ENCODE assay signal across 24 cellular contexts in the genomic region with DNA sequence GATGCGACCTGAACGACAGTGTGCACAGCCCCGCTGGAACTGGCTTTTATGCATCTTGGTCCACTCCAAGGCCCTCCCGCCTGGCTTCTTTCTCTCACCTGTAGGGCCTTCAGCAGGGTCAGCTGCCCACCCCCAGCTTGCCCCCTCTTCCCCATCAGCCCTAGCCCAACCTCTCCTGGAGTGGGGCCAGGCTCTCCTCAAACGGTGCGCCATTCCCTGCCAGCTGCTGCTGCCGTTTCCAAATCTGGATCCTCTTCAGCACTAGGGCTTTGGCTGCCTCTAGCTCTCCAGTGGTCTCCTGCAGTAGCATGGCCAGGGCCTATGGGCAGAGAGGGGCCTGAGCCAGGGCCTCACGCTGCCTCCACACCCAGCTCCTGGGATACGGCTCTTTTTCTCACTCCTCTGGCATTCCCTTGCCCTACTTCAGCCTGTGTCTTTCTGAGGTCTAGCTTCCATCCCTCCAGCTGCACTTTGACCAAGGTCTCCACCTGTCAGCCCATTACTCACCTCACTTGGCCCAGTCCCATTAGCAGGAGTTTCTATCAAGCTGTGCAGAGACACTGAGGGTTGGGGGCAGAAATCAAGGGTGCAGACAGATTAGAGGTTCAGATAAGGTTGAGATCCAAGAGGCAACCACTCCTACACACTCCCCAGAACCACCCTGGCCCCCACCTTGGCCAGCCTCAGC. TPM values are rescaled to one million over a fixed set of nuclear protein-coding genes. Genes with fewer than 3 reads are reported as not detected.
DNase-seq lines count a peak whose midpoint lies in the region; ATAC-seq and TF ChIP-seq lines count a peak whose summit lies in the region.
"Had no signal": no experiment of that assay in that cellular context is flagged by ENCODE, and none has a peak within 500 bp of the region (broad histone marks: within the 10 kb centered on the region; RNA-seq: fewer than 3 reads in every experiment).

No MANE protein-coding gene starts in this region.

- CTCF ChIA-PET in CD8-positive, alpha-beta T cell (lab: Charles Lee) = interaction anchor here (0.6 to 11.8 kb wide), 8 partner anchors 13 to 349 kb away, joined by 3 to 547 read pairs (median 4); a partner anchor contains a TSS
- CTCF ChIA-PET in activated CD8-positive, alpha-beta T cell treated with anti-CD3 and anti-CD28 coated beads, Interleukin-2, amount 10 ng/mL, durations not matched to agents 7 days and 5 days (lab: Charles Lee) = interaction anchor here (0.9 to 11.4 kb wide), 3 partner anchors 11 to 77 kb away, joined by 3 to 233 read pairs (median 4); a partner anchor contains a TSS

- no peak overlapping the region for H3K4me3 Mint-ChIP-seq in activated T-cell treated with anti-CD3 and anti-CD28 coated beads, Interleukin-2, amount 50 U/mL, for 72 hours
- no peak overlapping the region for H3K4me3 Mint-ChIP-seq in CD8-positive, alpha-beta T cell
- no peak overlapping the region for H3K4me3 Mint-ChIP-seq in activated CD8-positive, alpha-beta T cell treated with anti-CD3 and anti-CD28 coated beads, Interleukin-2, amount 10 ng/mL, durations not matched to agents 7 days and 5 days
- peak overlapping the region in 2 of 10 donors; percentile 26 to 71 for H3K4me3 Mint-ChIP-seq in naive thymus-derived CD8-positive, alpha-beta T cell
- H3K4me3 Mint-ChIP-seq: neural progenitor cell had no signal

- no peak for DNase-seq in activated T-cell treated with anti-CD3 and anti-CD28 coated beads, Interleukin-2, amount 50 U/mL, for 72 hours
- DNase-seq in activated T-cell treated with anti-CD3 and anti-CD28 coated beads, Interleukin-2, amount 50 U/mL, for 48 hours = no peak
- no peak for DNase-seq in CD8-positive, alpha-beta T cell
- no peak for DNase-seq in activated CD8-positive, alpha-beta T cell treated with anti-CD3 and anti-CD28 coated beads, Interleukin-2, amount 10 ng/mL, durations not matched to agents 7 days and 5 days
- DNase-seq in naive thymus-derived CD8-positive, alpha-beta T cell = no peak
- DNase-seq in NCI-H345 (lab: John Stamatoyannopoulos, UW) (no peak), omental fat pad (ENCODE audit: low spot score) (no peak)
- DNase-seq: activated CD4-positive, alpha-beta T cell treated with anti-CD3 and anti-CD28 coated beads, Interleukin-2, amount 50 U/mL, for 4 hours; activated T-cell treated with anti-CD3 and anti-CD28 coated beads, Interleukin-2, amount 50 U/mL, for 1 hour; kidney glomerular epithelial cell; mesendoderm; MV-4-11; NCI-H2081; stimulated activated CD4-positive, alpha-beta T cell treated with anti-CD3 and anti-CD28 coated beads, Interleukin-12 subunit alpha, Interleukin-12 subunit beta, amount 100 ng/mL, for 4 hours; SW 1271; thyroid gland had no signal

- peaks cover 12 to 38% of the 10 kb centered on the region in 2 donors for H3K36me3 Mint-ChIP-seq in activated T-cell treated with anti-CD3 and anti-CD28 coated beads, Interleukin-2, amount 50 U/mL, for 72 hours (ENCODE audit: insufficient read depth in 2 of 2)
- peaks cover 63% of the 10 kb centered on the region for H3K36me3 Mint-ChIP-seq in CD8-positive, alpha-beta T cell
- peaks cover 68% of the 10 kb centered on the region for H3K36me3 Mint-ChIP-seq in activated CD8-positive, alpha-beta T cell treated with anti-CD3 and anti-CD28 coated beads, Interleukin-2, amount 10 ng/mL, durations not matched to agents 7 days and 5 days (ENCODE audit: low read depth)
- H3K36me3 Mint-ChIP-seq in naive thymus-derived CD8-positive, alpha-beta T cell = peaks cover 0 to 64% (median 3%) of the 10 kb centered on the region in 3 donors

- intact Hi-C loops in CD8-positive, alpha-beta T cell (cut with DNase I, micrococcal nuclease) = no loop called here

- H3K36me3 ChIP-seq in CD8-positive, alpha-beta T cell (ENCODE audit: insufficient read depth, low read length) = peaks cover 31% of the 10 kb centered on the region
- H3K36me3 ChIP-seq: neural progenitor cell had no signal

- POLR2A ChIA-PET in CD8-positive, alpha-beta T cell (lab: Charles Lee) = interaction anchor here (1.5 to 7.2 kb wide), 2 partner anchors 12 to 27 kb away, joined by 4 to 244 read pairs; a partner anchor contains a TSS
- POLR2A ChIA-PET in activated CD8-positive, alpha-beta T cell treated with anti-CD3 and anti-CD28 coated beads, Interleukin-2, amount 10 ng/mL, durations not matched to agents 7 days and 5 days (lab: Charles Lee) = interaction anchor here (0.6 to 7.1 kb wide), 4 partner anchors 7 to 758 kb away, joined by 3 to 77 read pairs (median 4); no protein-coding TSS in a partner anchor
- POLR2A ChIA-PET in naive thymus-derived CD8-positive, alpha-beta T cell (lab: Charles Lee) = interaction anchor here (0.6 to 16.7 kb wide), 4 partner anchors 12 to 1099 kb away, joined by 3 to 559 read pairs (median 4); a partner anchor contains a TSS

- H3K27me3 ChIP-seq in CD8-positive, alpha-beta T cell (ENCODE audit: insufficient read depth, low read length) = no peaks in the 10 kb centered on the region
- H3K27me3 ChIP-seq: neural progenitor cell, thyroid gland had no signal

- H3K4me1 ChIP-seq in CD8-positive, alpha-beta T cell (ENCODE audit: insufficient read depth, low read length) = peaks cover 27% of the 10 kb centered on the region

- no peak for TF ChIP-seq CTCF in CD8-positive, alpha-beta T cell (IDR thresholded peaks at IDR 0.05)
- TF ChIP-seq CTCF in omental fat pad (IDR thresholded peaks at IDR 0.05) = no peak

- H3K4me3 ChIP-seq in CD8-positive, alpha-beta T cell (ENCODE audit: low read depth, low read length) = no peak overlapping the region
- H3K4me3 ChIP-seq: neural progenitor cell, thyroid gland had no signal

- H3K4me1 Mint-ChIP-seq in activated T-cell treated with anti-CD3 and anti-CD28 coated beads, Interleukin-2, amount 50 U/mL, for 72 hours (ENCODE audit: low read depth) = peaks cover 76% of the 10 kb centered on the region
- H3K4me1 Mint-ChIP-seq in CD8-positive, alpha-beta T cell (ENCODE audit: low read depth) = peaks cover 68% of the 10 kb centered on the region
- peaks cover 71% of the 10 kb centered on the region for H3K4me1 Mint-ChIP-seq in activated CD8-positive, alpha-beta T cell treated with anti-CD3 and anti-CD28 coated beads, Interleukin-2, amount 10 ng/mL, durations not matched to agents 7 days and 5 days (ENCODE audit: low read depth)
- H3K4me1 Mint-ChIP-seq in naive thymus-derived CD8-positive, alpha-beta T cell = peaks cover 28 to 77% (median 75%) of the 10 kb centered on the region in 4 donors

- no peaks in the 10 kb centered on the region for H3K9me3 ChIP-seq in CD8-positive, alpha-beta T cell (ENCODE audit: low read length)
- H3K9me3 ChIP-seq: thyroid gland had no signal

- H3K27ac ChIP-seq in CD8-positive, alpha-beta T cell (ENCODE audit: low read depth, low read length) = no peak overlapping the region
- H3K27ac ChIP-seq: KMS-11, neural progenitor cell, thyroid gland had no signal

- H3K9me3 Mint-ChIP-seq in activated T-cell treated with anti-CD3 and anti-CD28 coated beads, Interleukin-2, amount 50 U/mL, for 72 hours = no peaks in the 10 kb centered on the region
- H3K9me3 Mint-ChIP-seq in CD8-positive, alpha-beta T cell = no peaks in the 10 kb centered on the region
- H3K9me3 Mint-ChIP-seq in activated CD8-positive, alpha-beta T cell treated with anti-CD3 and anti-CD28 coated beads, Interleukin-2, amount 10 ng/mL, durations not matched to agents 7 days and 5 days (ENCODE audit: insufficient read depth) = no peaks in the 10 kb centered on the region
- no peaks in the 10 kb centered on the region for H3K9me3 Mint-ChIP-seq in naive thymus-derived CD8-positive, alpha-beta T cell

- H3K27me3 Mint-ChIP-seq in activated T-cell treated with anti-CD3 and anti-CD28 coated beads, Interleukin-2, amount 50 U/mL, for 72 hours (ENCODE audit: low read depth) = no peaks in the 10 kb centered on the region
- H3K27me3 Mint-ChIP-seq in CD8-positive, alpha-beta T cell (ENCODE audit: low read depth) = no peaks in the 10 kb centered on the region
- H3K27me3 Mint-ChIP-seq in activated CD8-positive, alpha-beta T cell treated with anti-CD3 and anti-CD28 coated beads, Interleukin-2, amount 10 ng/mL, durations not matched to agents 7 days and 5 days (ENCODE audit: low read depth) = no peaks in the 10 kb centered on the region
- no peaks in the 10 kb centered on the region for H3K27me3 Mint-ChIP-seq in naive thymus-derived CD8-positive, alpha-beta T cell

- H3K27ac Mint-ChIP-seq in activated T-cell treated with anti-CD3 and anti-CD28 coated beads, Interleukin-2, amount 50 U/mL, for 72 hours = peak overlapping the region; percentile 29
- peak overlapping the region; percentile 45 for H3K27ac Mint-ChIP-seq in CD8-positive, alpha-beta T cell
- peak overlapping the region; percentile 64 for H3K27ac Mint-ChIP-seq in activated CD8-positive, alpha-beta T cell treated with anti-CD3 and anti-CD28 coated beads, Interleukin-2, amount 10 ng/mL, durations not matched to agents 7 days and 5 days
- H3K27ac Mint-ChIP-seq in naive thymus-derived CD8-positive, alpha-beta T cell = peak overlapping the region in 7 of 10 donors; percentile 22 to 88 (median 78)

- no peak for ATAC-seq in activated T-cell treated with anti-CD3 and anti-CD28 coated beads, Interleukin-2, amount 50 U/mL, for 72 hours (replicated peaks in 1 of 2)
- ATAC-seq in CD8-positive, alpha-beta T cell = no peak
- ATAC-seq in activated CD8-positive, alpha-beta T cell treated with anti-CD3 and anti-CD28 coated beads, Interleukin-2, amount 10 ng/mL, durations not matched to agents 7 days and 5 days = no peak
- ATAC-seq in naive thymus-derived CD8-positive, alpha-beta T cell = no peak
- ATAC-seq in HG02884 (IDR thresholded peaks at IDR 0.05; ENCODE audit: unreplicated experiment) (no peak), omental fat pad (ENCODE audit: low FRiP score) (no peak)

RNA-seq across cellular contexts. Expression of a gene that starts 5.0 kb away (rescaled TPM):
- total RNA-seq in activated T-cell treated with anti-CD3 and anti-CD28 coated beads, Interleukin-2, amount 50 U/mL, for 72 hours = 100 to 1,000 TPM; 178 to 191 TPM
- 100 to 1,000 TPM; 116 to 127 TPM for total RNA-seq in CD8-positive, alpha-beta T cell
- 100 to 1,000 TPM; 189 TPM for total RNA-seq in activated CD8-positive, alpha-beta T cell treated with anti-CD3 and anti-CD28 coated beads, Interleukin-2, amount 10 ng/mL, durations not matched to agents 7 days and 5 days
- total RNA-seq in naive thymus-derived CD8-positive, alpha-beta T cell = 100 to 1,000 TPM; 298 to 316 TPM
- 10 to 100 TPM; 80.2 to 97.1 (median 80.5) TPM for polyA plus RNA-seq in naive thymus-derived CD8-positive, alpha-beta T cell
- total RNA-seq in omental fat pad = 100 to 1,000 TPM; 112 to 234 (median 124) TPM

RNA-seq across cellular contexts. Expression of a gene that starts 17.3 kb away (rescaled TPM):
- total RNA-seq in activated T-cell treated with anti-CD3 and anti-CD28 coated beads, Interleukin-2, amount 50 U/mL, for 72 hours = 10 to 100 TPM; 30.7 to 31.0 TPM
- total RNA-seq in CD8-positive, alpha-beta T cell = 1 to 10 TPM; 5.9 to 6.7 TPM
- total RNA-seq in activated CD8-positive, alpha-beta T cell treated with anti-CD3 and anti-CD28 coated beads, Interleukin-2, amount 10 ng/mL, durations not matched to agents 7 days and 5 days = 10 to 100 TPM; 12.9 to 13.7 TPM
- 10 to 100 TPM; 16.0 to 19.2 TPM for total RNA-seq in naive thymus-derived CD8-positive, alpha-beta T cell
- polyA plus RNA-seq in naive thymus-derived CD8-positive, alpha-beta T cell = 1 to 10 TPM; 1.2 to 4.0 (median 1.3) TPM
- total RNA-seq in omental fat pad = 10 to 100 TPM; 15.1 to 24.7 (median 18.1) TPM

RNA-seq across cellular contexts. Expression of a gene that starts 22.1 kb away (rescaled TPM):
- total RNA-seq in activated T-cell treated with anti-CD3 and anti-CD28 coated beads, Interleukin-2, amount 50 U/mL, for 72 hours = 1 to 10 TPM; 3.2 to 4.8 TPM
- 1 to 10 TPM; 3.6 to 4.0 TPM for total RNA-seq in CD8-positive, alpha-beta T cell
- under 1 TPM; 0.39 to 0.40 TPM for total RNA-seq in activated CD8-positive, alpha-beta T cell treated with anti-CD3 and anti-CD28 coated beads, Interleukin-2, amount 10 ng/mL, durations not matched to agents 7 days and 5 days
- total RNA-seq in naive thymus-derived CD8-positive, alpha-beta T cell = 1 to 10 TPM; 4.9 to 6.0 TPM
- under 1 TPM in 2 of 3 donors, not detected in 1; 0.51 to 0.52 TPM for polyA plus RNA-seq in naive thymus-derived CD8-positive, alpha-beta T cell
- total RNA-seq in omental fat pad = 100 to 1,000 TPM; 312 to 592 (median 571) TPM

RNA-seq across cellular contexts. Expression of a gene that starts 27.6 kb away (rescaled TPM):
- total RNA-seq in activated T-cell treated with anti-CD3 and anti-CD28 coated beads, Interleukin-2, amount 50 U/mL, for 72 hours = 100 to 1,000 TPM; 114 to 119 TPM
- 1 to 10 TPM; 4.3 to 7.4 TPM for total RNA-seq in CD8-positive, alpha-beta T cell
- total RNA-seq in activated CD8-positive, alpha-beta T cell treated with anti-CD3 and anti-CD28 coated beads, Interleukin-2, amount 10 ng/mL, durations not matched to agents 7 days and 5 days = 10 to 100 TPM; 56.4 to 56.9 TPM
- total RNA-seq in naive thymus-derived CD8-positive, alpha-beta T cell = 10 to 100 TPM; 27.8 to 29.5 TPM
- polyA plus RNA-seq in naive thymus-derived CD8-positive, alpha-beta T cell = 1 to 10 TPM; 2.6 to 5.5 (median 4.1) TPM
- 1 to 10 TPM; 4.6 to 9.8 (median 5.9) TPM for total RNA-seq in omental fat pad

RNA-seq across cellular contexts. Expression of a gene that starts 41.3 kb away (rescaled TPM):
- total RNA-seq in activated T-cell treated with anti-CD3 and anti-CD28 coated beads, Interleukin-2, amount 50 U/mL, for 72 hours = not detected
- not detected for total RNA-seq in CD8-positive, alpha-beta T cell
- total RNA-seq in activated CD8-positive, alpha-beta T cell treated with anti-CD3 and anti-CD28 coated beads, Interleukin-2, amount 10 ng/mL, durations not matched to agents 7 days and 5 days = not detected
- not detected for total RNA-seq in naive thymus-derived CD8-positive, alpha-beta T cell
- not detected for polyA plus RNA-seq in naive thymus-derived CD8-positive, alpha-beta T cell
- not detected for total RNA-seq in omental fat pad
- total RNA-seq: dermis microvascular lymphatic vessel endothelial cell, epithelial cell of proximal tubule, frontal cortex, NCI-H460, RPMI7951, thyroid gland had no signal

Comparison
In these comparisons a context has a peak if more than half of its experiments do, and no peak if none do; other contexts are left out.
1. RNA of a gene that starts 22.1 kb away (total RNA-seq): 312 to 592 TPM in omental fat pad; 4.9 to 6.0 TPM in naive thymus-derived CD8-positive, alpha-beta T cell, 3.2 to 4.8 TPM in activated T-cell treated with anti-CD3 and anti-CD28 coated beads, Interleukin-2, amount 50 U/mL, for 72 hours, 3.6 to 4.0 TPM in CD8-positive, alpha-beta T cell and 0.39 to 0.40 TPM in activated CD8-positive, alpha-beta T cell treated with anti-CD3 and anti-CD28 coated beads, Interleukin-2, amount 10 ng/mL, durations not matched to agents 7 days and 5 days; every median in the first group is over 10 times any median in the second.
2. Peak in every context shown above with its lines, with median percentiles within 50 percentile points of each other: H3K27ac Mint-ChIP-seq.